Comparison of ENCODE assay signal across 12 cellular contexts in genomic region chr7:143472071-143472689, GRCh38. TPM values are rescaled to one million over a fixed set of nuclear protein-coding genes. Genes with fewer than 3 reads are reported as not detected.
"Had no signal": no experiment of that assay in that cellular context is flagged by ENCODE, and none has a peak within 500 bp of the region (broad histone marks: within the 10 kb centered on the region; RNA-seq: fewer than 3 reads in every experiment).

No MANE protein-coding gene starts in this region.

RNA-seq across cellular contexts. Expression of gene TAS2R41, which starts 5.5 kb away (rescaled TPM):
- total RNA-seq: activated B cell treated with CpG ODN at 0.5 μM for 24 hours; activated CD4-positive, alpha-beta T cell treated with anti-CD3 and anti-CD28 coated beads, Interleukin-2, amount 10 ng/mL, durations not matched to agents 24 days and 14 days; activated T-helper 1 cell treated with anti-CD3 and anti-CD28 coated beads, Interleukin-12 subunit alpha, Interleukin-12 subunit beta, Interleukin-2, Interleukin-4 antibody, amounts not matched to agents 30 ng/mL and 10 ng/mL and 1 ng/mL, durations not matched to agents 14 hours and 24 hours and 36 hours; ascending aorta; fibroblast of villous mesenchyme; left ventricle myocardium inferior; myocyte; neural crest cell; right atrium auricular region; T-helper 1 cell treated with Interleukin-12 subunit alpha and Interleukin-12 subunit beta and Interleukin-4 antibody, amounts not matched to agents 30 ng/mL and 1 ng/mL, for 36 hours; thyroid gland had no signal
- polyA plus RNA-seq: immature natural killer cell had no signal

RNA-seq across cellular contexts. Expression of gene TAS2R60, which starts 28.9 kb away (rescaled TPM):
- total RNA-seq: activated B cell treated with CpG ODN at 0.5 μM for 24 hours; activated CD4-positive, alpha-beta T cell treated with anti-CD3 and anti-CD28 coated beads, Interleukin-2, amount 10 ng/mL, durations not matched to agents 24 days and 14 days; activated T-helper 1 cell treated with anti-CD3 and anti-CD28 coated beads, Interleukin-12 subunit alpha, Interleukin-12 subunit beta, Interleukin-2, Interleukin-4 antibody, amounts not matched to agents 30 ng/mL and 10 ng/mL and 1 ng/mL, durations not matched to agents 14 hours and 24 hours and 36 hours; ascending aorta; fibroblast of villous mesenchyme; left ventricle myocardium inferior; myocyte; neural crest cell; right atrium auricular region; T-helper 1 cell treated with Interleukin-12 subunit alpha and Interleukin-12 subunit beta and Interleukin-4 antibody, amounts not matched to agents 30 ng/mL and 1 ng/mL, for 36 hours; thyroid gland had no signal
- polyA plus RNA-seq: immature natural killer cell had no signal
